2 cellular contexts compared by ENCODE assay signal in the genomic region with DNA sequence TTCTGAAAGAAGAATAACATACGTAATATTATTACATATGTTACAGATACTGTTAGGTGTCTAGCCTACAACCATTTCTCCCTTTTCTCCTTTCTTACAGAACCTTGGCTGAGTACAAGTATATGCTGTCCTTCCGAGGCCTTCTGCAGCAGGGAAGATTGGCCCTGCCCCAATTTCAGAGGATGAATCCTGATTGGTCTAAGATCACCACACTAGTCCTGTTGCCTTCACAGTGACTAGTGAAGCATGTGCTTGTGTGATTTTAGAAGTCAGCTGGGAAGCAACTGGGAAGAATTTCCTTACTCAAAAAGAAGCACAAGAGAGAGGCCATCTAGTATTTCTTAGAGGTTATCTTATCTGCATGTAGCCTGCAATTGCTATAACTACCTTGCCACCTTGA.
A peak's percentile ranks its signal among the peaks of the same experiment; 100 is the strongest.
TF ChIP-seq lines count a peak whose summit lies in the region.

No MANE protein-coding gene starts in this region.

TF ChIP-seq in IMR-90, 13 proteins besides CTCF, POLR2A, EP300 and RAD21:
- TF ChIP-seq CEBPB (IDR thresholded peaks at IDR 0.05; ENCODE audit: low read depth, low read length), result no peak
- TF ChIP-seq NFE2L2 (IDR thresholded peaks at IDR 0.05; ENCODE audit: low read depth, low read length), result no peak
- no peak for TF ChIP-seq SMC3 (IDR thresholded peaks at IDR 0.05; ENCODE audit: low read depth, low read length)
- TF ChIP-seq CHD1 (IDR thresholded peaks at IDR 0.05; ENCODE audit: low read depth, low read length), result no peak
- no peak for TF ChIP-seq BHLHE40 (IDR thresholded peaks at IDR 0.05; ENCODE audit: low read depth, low read length)
- TF ChIP-seq FOS (IDR thresholded peaks at IDR 0.05; ENCODE audit: low read depth, low read length), result no peak
- TF ChIP-seq MAZ (IDR thresholded peaks at IDR 0.05; ENCODE audit: borderline replicate concordance, low read depth, low read length), result no peak
- no peak for TF ChIP-seq RFX5 (IDR thresholded peaks at IDR 0.05; ENCODE audit: low read depth, low read length)
- TF ChIP-seq RCOR1 (IDR thresholded peaks at IDR 0.05; ENCODE audit: insufficient replicate concordance, low read length), result no peak
- TF ChIP-seq MXI1 (IDR thresholded peaks at IDR 0.05; ENCODE audit: borderline replicate concordance, low read depth, low read length), result no peak
- TF ChIP-seq, protein P1, sequence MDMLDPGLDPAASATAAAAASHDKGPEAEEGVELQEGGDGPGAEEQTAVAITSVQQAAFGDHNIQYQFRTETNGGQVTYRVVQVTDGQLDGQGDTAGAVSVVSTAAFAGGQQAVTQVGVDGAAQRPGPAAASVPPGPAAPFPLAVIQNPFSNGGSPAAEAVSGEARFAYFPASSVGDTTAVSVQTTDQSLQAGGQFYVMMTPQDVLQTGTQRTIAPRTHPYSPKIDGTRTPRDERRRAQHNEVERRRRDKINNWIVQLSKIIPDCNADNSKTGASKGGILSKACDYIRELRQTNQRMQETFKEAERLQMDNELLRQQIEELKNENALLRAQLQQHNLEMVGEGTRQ (IDR thresholded peaks at IDR 0.05; ENCODE audit: low read depth, low read length), result no peak
- TF ChIP-seq, protein P2, sequence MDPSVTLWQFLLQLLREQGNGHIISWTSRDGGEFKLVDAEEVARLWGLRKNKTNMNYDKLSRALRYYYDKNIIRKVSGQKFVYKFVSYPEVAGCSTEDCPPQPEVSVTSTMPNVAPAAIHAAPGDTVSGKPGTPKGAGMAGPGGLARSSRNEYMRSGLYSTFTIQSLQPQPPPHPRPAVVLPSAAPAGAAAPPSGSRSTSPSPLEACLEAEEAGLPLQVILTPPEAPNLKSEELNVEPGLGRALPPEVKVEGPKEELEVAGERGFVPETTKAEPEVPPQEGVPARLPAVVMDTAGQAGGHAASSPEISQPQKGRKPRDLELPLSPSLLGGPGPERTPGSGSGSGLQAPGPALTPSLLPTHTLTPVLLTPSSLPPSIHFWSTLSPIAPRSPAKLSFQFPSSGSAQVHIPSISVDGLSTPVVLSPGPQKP (IDR thresholded peaks at IDR 0.05; ENCODE audit: borderline replicate concordance, low read depth, low read length), result no peak
- TF ChIP-seq MAFK (IDR thresholded peaks at IDR 0.05; ENCODE audit: low read depth, low read length), result no peak

TF ChIP-seq in H1, 55 proteins besides CTCF, POLR2A, EP300 and RAD21:
- TF ChIP-seq, protein P3, sequence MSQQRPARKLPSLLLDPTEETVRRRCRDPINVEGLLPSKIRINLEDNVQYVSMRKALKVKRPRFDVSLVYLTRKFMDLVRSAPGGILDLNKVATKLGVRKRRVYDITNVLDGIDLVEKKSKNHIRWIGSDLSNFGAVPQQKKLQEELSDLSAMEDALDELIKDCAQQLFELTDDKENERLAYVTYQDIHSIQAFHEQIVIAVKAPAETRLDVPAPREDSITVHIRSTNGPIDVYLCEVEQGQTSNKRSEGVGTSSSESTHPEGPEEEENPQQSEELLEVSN (IDR thresholded peaks at IDR 0.05), result peak; percentile 48; the same call in 1 of the 2 replicates
- TF ChIP-seq, protein P4, sequence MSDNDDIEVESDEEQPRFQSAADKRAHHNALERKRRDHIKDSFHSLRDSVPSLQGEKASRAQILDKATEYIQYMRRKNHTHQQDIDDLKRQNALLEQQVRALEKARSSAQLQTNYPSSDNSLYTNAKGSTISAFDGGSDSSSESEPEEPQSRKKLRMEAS (IDR thresholded peaks at IDR 0.05), result peak; percentile 73
- TF ChIP-seq FOSL1 (IDR thresholded peaks at IDR 0.05; ENCODE audit: insufficient read depth, low read depth, low read length) (no peak), EGR1 (IDR thresholded peaks at IDR 0.05; ENCODE audit: borderline replicate concordance, low read depth, low read length) (no peak), KDM4A (IDR thresholded peaks at IDR 0.05; ENCODE audit: low read depth, low read length, severe bottlenecking) (no peak), RNF2 (IDR thresholded peaks at IDR 0.05; ENCODE audit: borderline replicate concordance, low read depth, low read length, missing control alignments, poor library complexity, severe bottlenecking) (no peak), CBX8 (IDR thresholded peaks at IDR 0.05; ENCODE audit: borderline replicate concordance, low read depth, low read length) (no peak), PHF8 (conservative IDR thresholded peaks at IDR 0.05; ENCODE audit: low read depth, low read length) (no peak), BACH1 (IDR thresholded peaks at IDR 0.05; ENCODE audit: low read length) (no peak), CEBPB (IDR thresholded peaks at IDR 0.05; ENCODE audit: low read depth, low read length) (no peak)
